Comparison of ENCODE assay signal across 1 cellular context in the genomic region with DNA sequence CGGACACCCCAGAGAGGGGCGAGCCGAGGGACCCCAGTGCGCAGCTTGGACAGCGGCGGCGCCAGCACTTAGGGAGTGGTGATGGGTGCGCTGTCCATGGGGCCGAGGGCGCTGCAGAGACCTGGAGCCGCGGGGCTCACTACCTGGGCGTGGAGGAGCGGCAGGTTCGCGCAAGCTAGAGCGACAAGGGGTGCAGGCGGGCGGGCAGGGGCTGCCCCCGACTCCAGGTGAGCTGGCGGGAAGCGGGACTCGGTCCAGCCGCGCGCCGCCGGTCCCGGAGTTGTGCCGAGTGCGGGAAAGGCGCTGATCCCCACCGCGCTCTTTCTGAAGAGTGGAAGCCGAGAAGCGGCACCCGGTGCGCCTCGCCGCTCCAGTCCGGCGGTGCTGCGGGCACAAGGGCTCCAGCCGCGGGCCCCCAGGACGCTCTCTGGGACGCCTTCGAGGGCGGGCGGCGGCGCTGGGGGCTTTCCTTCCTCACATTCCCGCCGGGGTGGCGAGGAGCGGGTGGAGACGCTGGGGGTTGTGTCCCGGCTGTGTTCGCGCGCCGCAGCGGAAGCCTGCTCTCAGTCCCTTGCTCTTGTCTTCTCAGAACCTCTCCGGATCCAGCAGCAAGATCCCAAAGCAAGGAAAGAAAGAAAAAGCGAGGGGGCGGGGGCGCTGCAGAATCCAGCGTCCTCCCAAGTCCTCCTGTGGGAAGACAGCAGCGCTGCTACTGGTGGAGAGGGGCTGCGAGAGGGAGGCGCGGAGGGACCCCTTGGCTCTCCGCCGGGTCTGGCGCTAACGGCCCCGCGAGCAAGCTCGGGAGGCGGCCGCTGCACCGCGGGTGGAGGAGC.
TF ChIP-seq lines count a peak whose summit lies in the region.

Gene B3GAT2 (minus strand): TSS at position 610 of the 833 bp plus-strand sequence. CDS start 631 bp downstream, outside the sequence.

TF ChIP-seq in HEK293, 187 proteins besides CTCF, POLR2A, EP300 and RAD21 (continued from another document and continues in another):
- TF ChIP-seq GFI1B (tag by site-specific recombination; IDR thresholded peaks at IDR 0.05), result no peak
- no peak for TF ChIP-seq ZNF473 (tag by site-specific recombination; IDR thresholded peaks at IDR 0.05)
- TF ChIP-seq ZNF660 (tag by site-specific recombination; IDR thresholded peaks at IDR 0.05), result no peak
- no peak for TF ChIP-seq ZSCAN16 (tag by site-specific recombination; IDR thresholded peaks at IDR 0.05)
- no peak for TF ChIP-seq ZSCAN30 (tag by site-specific recombination; IDR thresholded peaks at IDR 0.05)
- TF ChIP-seq ZNF830 (tag by site-specific recombination; IDR thresholded peaks at IDR 0.05; ENCODE audit: low read depth), result no peak
- TF ChIP-seq ZNF692 (tag by site-specific recombination; IDR thresholded peaks at IDR 0.05), result no peak
- TF ChIP-seq, protein P1, sequence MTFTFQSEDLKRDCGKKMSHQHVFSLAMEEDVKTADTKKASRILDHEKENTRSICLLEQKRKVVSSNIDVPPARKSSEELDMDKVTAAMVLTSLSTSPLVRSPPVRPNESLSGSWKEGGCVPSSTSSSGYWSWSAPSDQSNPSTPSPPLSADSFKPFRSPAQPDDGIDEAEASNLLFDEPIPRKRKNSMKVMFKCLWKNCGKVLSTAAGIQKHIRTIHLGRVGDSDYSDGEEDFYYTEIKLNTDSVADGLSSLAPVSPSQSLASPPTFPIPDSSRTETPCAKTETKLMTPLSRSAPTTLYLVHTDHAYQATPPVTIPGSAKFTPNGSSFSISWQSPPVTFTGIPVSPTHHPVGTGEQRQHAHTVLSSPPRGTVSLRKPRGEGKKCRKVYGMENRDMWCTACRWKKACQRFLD (tag by site-specific recombination; IDR thresholded peaks at IDR 0.05), result no peak
- TF ChIP-seq ZEB2 (tag by site-specific recombination; IDR thresholded peaks at IDR 0.05), result no peak; the same call in 1 of the 2 replicates
- no peak for TF ChIP-seq ZNF558 (tag by site-specific recombination; IDR thresholded peaks at IDR 0.05)
- no peak for TF ChIP-seq ZNF585B (tag by site-specific recombination; IDR thresholded peaks at IDR 0.05)
- 0 out of 2 replicates have a peak, but pooled peaks have one; percentile 9 for TF ChIP-seq ZNF610 (tag by site-specific recombination; IDR thresholded peaks at IDR 0.05; ENCODE audit: borderline replicate concordance)
- no peak for TF ChIP-seq ZSCAN4 (tag by site-specific recombination; IDR thresholded peaks at IDR 0.05)
- TF ChIP-seq PRDM6 (tag by site-specific recombination; IDR thresholded peaks at IDR 0.05), result no peak
- TF ChIP-seq EGR2 (tag by site-specific recombination; IDR thresholded peaks at IDR 0.05; ENCODE audit: low read depth), result no peak
- TF ChIP-seq, protein P2, sequence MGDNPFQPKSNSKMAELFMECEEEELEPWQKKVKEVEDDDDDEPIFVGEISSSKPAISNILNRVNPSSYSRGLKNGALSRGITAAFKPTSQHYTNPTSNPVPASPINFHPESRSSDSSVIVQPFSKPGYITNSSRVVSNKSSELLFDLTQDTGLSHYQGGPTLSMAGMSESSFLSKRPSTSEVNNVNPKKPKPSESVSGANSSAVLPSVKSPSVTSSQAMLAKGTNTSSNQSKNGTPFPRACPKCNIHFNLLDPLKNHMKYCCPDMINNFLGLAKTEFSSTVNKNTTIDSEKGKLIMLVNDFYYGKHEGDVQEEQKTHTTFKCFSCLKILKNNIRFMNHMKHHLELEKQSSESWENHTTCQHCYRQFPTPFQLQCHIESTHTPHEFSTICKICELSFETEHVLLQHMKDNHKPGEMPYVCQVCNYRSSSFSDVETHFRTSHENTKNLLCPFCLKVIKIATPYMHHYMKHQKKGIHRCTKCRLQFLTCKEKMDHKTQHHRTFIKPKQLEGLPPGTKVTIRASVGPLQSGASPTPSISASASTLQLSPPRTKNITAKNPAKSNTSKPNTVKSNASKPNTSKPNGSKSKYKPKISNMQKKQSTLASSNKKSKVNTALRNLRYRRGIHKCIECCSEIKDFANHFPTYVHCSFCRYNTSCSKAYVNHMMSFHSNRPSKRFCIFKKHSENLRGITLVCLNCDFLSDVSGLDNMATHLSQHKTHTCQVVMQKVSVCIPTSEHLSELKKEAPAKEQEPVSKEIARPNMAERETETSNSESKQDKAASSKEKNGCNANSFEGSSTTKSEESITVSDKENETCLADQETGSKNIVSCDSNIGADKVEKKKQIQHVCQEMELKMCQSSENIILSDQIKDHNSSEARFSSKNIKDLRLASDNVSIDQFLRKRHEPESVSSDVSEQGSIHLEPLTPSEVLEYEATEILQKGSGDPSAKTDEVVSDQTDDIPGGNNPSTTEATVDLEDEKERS (tag by site-specific recombination; IDR thresholded peaks at IDR 0.05), result no peak
- TF ChIP-seq KLF10 (tag by site-specific recombination; IDR thresholded peaks at IDR 0.05), result no peak
- TF ChIP-seq, protein P3, sequence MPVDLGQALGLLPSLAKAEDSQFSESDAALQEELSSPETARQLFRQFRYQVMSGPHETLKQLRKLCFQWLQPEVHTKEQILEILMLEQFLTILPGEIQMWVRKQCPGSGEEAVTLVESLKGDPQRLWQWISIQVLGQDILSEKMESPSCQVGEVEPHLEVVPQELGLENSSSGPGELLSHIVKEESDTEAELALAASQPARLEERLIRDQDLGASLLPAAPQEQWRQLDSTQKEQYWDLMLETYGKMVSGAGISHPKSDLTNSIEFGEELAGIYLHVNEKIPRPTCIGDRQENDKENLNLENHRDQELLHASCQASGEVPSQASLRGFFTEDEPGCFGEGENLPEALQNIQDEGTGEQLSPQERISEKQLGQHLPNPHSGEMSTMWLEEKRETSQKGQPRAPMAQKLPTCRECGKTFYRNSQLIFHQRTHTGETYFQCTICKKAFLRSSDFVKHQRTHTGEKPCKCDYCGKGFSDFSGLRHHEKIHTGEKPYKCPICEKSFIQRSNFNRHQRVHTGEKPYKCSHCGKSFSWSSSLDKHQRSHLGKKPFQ (tag by site-specific recombination; IDR thresholded peaks at IDR 0.05), result no peak
- no peak for TF ChIP-seq ZNF521 (tag by site-specific recombination; IDR thresholded peaks at IDR 0.05)
- no peak for TF ChIP-seq ZFP37 (tag by site-specific recombination; IDR thresholded peaks at IDR 0.05)
- no peak for TF ChIP-seq ZSCAN18 (tag by site-specific recombination; IDR thresholded peaks at IDR 0.05)
- no peak for TF ChIP-seq TRIM28 (IDR thresholded peaks at IDR 0.05; ENCODE audit: borderline replicate concordance, low read length)
- no peak for TF ChIP-seq PRDM1 (tag by site-specific recombination; IDR thresholded peaks at IDR 0.05)
- TF ChIP-seq ZNF571 (tag by site-specific recombination; IDR thresholded peaks at IDR 0.05), result no peak
- no peak for TF ChIP-seq ZNF354C (tag by site-specific recombination; IDR thresholded peaks at IDR 0.05; ENCODE audit: borderline replicate concordance, low read depth)
- no peak for TF ChIP-seq AEBP2 (tag by site-specific recombination; IDR thresholded peaks at IDR 0.05; ENCODE audit: borderline replicate concordance)
- no peak for TF ChIP-seq ZNF214 (tag by site-specific recombination; IDR thresholded peaks at IDR 0.05; ENCODE audit: borderline replicate concordance)
- TF ChIP-seq KLF17 (tag by site-specific recombination; IDR thresholded peaks at IDR 0.05), result no peak
- TF ChIP-seq ZNF114 (tag by site-specific recombination; IDR thresholded peaks at IDR 0.05), result no peak
- no peak for TF ChIP-seq HOXD13 (CRISPR knock-in tag; IDR thresholded peaks at IDR 0.05; ENCODE audit: borderline replicate concordance)
- TF ChIP-seq ZSCAN23 (tag by site-specific recombination; IDR thresholded peaks at IDR 0.05), result no peak
- TF ChIP-seq PATZ1 (tag by site-specific recombination; IDR thresholded peaks at IDR 0.05), result peak; percentile 32; the same call in 1 of the 2 replicates
- TF ChIP-seq ZNF140 (tag by site-specific recombination; IDR thresholded peaks at IDR 0.05), result no peak
- no peak for TF ChIP-seq KLF8 (tag by site-specific recombination; IDR thresholded peaks at IDR 0.05)
- TF ChIP-seq GLI2 (tag by site-specific recombination; IDR thresholded peaks at IDR 0.05; ENCODE audit: borderline replicate concordance, low read depth), result no peak
- TF ChIP-seq ZNF791 (tag by site-specific recombination; IDR thresholded peaks at IDR 0.05), result no peak
- TF ChIP-seq HOXA7 (CRISPR knock-in tag; IDR thresholded peaks at IDR 0.05; ENCODE audit: borderline replicate concordance), result no peak
- no peak for TF ChIP-seq ZNF24 (tag by site-specific recombination; IDR thresholded peaks at IDR 0.05)
- no peak; the same call in 1 of the 2 replicates for TF ChIP-seq YY2 (tag by site-specific recombination; IDR thresholded peaks at IDR 0.05)
